ENCODE assay signal across 8 cellular contexts in genomic region chr22:23857606-23858483, GRCh38. TPM values are rescaled to one million over a fixed set of nuclear protein-coding genes. Genes with fewer than 3 reads are reported as not detected.
DNase-seq lines count a peak whose midpoint lies in the region; ATAC-seq and TF ChIP-seq lines count a peak whose summit lies in the region.

TSS of gene SLC2A11 (plus strand) at chr22:23857875. CDS start at chr22:23858000, 125 bp downstream.

- TF ChIP-seq CTCF in PC-3 (conservative IDR thresholded peaks at IDR 0.05; ENCODE audit: low read depth, low read length), result no peak

- peak; percentile 79 for DNase-seq in DMS53 treated with DMSO at 0.1 percent for 48 hours (lab: John Stamatoyannopoulos, UW; ENCODE audit: unreplicated experiment)
- DNase-seq in Jurkat, Clone E6-1 (ENCODE audit: low read depth, low spot score), result peak; percentile 96
- peak; percentile 94 for DNase-seq in PC-3
- DNase-seq in activated T-cell treated with anti-CD3 and anti-CD28 coated beads, Interleukin-2, amount 50 U/mL, for 4 hours, result peak; percentile 87
- DNase-seq in stimulated activated CD8-positive, alpha-beta memory T cell treated with anti-CD3 and anti-CD28 coated beads, Interleukin-4, amount 100 ng/mL, for 48 hours, result peak; percentile 95

- H3K27ac ChIP-seq in PC-3 (ENCODE audit: low read length) (no peak within 1 kb of the TSS), esophagus (ENCODE audit: low read depth in 2 of 2, low read length in 1 of 2) (peak within 1 kb of the TSS; percentile 82 to 87)

- TSS peak; percentile 78 for BruUV-seq in PC-3 (replicated peaks; lab: Mats Ljungman, UMichigan)

- ATAC-seq in GM21619 (IDR thresholded peaks at IDR 0.05; ENCODE audit: unreplicated experiment) (peak; percentile 79), PC-3 (peak; percentile 92)
- peak; percentile 96 to 97 for ATAC-seq in activated T-cell treated with anti-CD3 and anti-CD28 coated beads, Interleukin-2, amount 50 U/mL, for 4 hours

- no peaks in the 10 kb centered on the region for H3K27me3 Mint-ChIP-seq in activated T-cell treated with anti-CD3 and anti-CD28 coated beads, Interleukin-2, amount 50 U/mL, for 4 hours (ENCODE audit: low read depth)

- WGBS in esophagus, 2 donors, result 1% methylated on average over 58 to 60 of the region's 60 CpGs

- H3K36me3 Mint-ChIP-seq in activated T-cell treated with anti-CD3 and anti-CD28 coated beads, Interleukin-2, amount 50 U/mL, for 4 hours (ENCODE audit: insufficient read depth), result no peaks in the 10 kb centered on the region

- H3K9ac ChIP-seq in PC-3 (ENCODE audit: low read length) (peak within 1 kb of the TSS; percentile 86), mucosa of stomach (ENCODE audit: low read length) (peak within 1 kb of the TSS; percentile 73)

- H2AFZ ChIP-seq in PC-3 (ENCODE audit: low read length), result peak within 1 kb of the TSS; percentile 100

- CTCF ChIA-PET in PC-3 (lab: Charles Lee), result interaction anchor here (0.5 to 1.3 kb wide), 5 partner anchors 8 to 218 kb away, joined by 3 to 9 read pairs (median 4); partner anchors contain the start of genes MIF and MMP11

- H3K79me2 ChIP-seq in PC-3 (ENCODE audit: low read length), result no peaks in the 10 kb centered on the region

- H3K4me3 Mint-ChIP-seq in activated T-cell treated with anti-CD3 and anti-CD28 coated beads, Interleukin-2, amount 50 U/mL, for 4 hours, result peak within 1 kb of the TSS; percentile 87

- H3K36me3 ChIP-seq in PC-3 (ENCODE audit: low read depth, low read length) (no peaks in the 10 kb centered on the region), esophagus (ENCODE audit: control insufficient read depth in 2 of 2, insufficient read depth in 2 of 2, low read length in 1 of 2) (no peaks in the 10 kb centered on the region), mucosa of stomach (ENCODE audit: control insufficient read depth, insufficient read depth, low read length) (no peaks in the 10 kb centered on the region)

- H3K9me2 ChIP-seq in PC-3 (replicated peaks; ENCODE audit: low read length), result no peaks in the 10 kb centered on the region

- H3K4me3 ChIP-seq in Jurkat, Clone E6-1 (ENCODE audit: low read length), result peak within 1 kb of the TSS; percentile 95
- peak within 1 kb of the TSS; percentile 93 for H3K4me3 ChIP-seq in PC-3 (ENCODE audit: low read length)
- H3K4me3 ChIP-seq in esophagus (ENCODE audit: low read depth in 1 of 2, low read length in 2 of 2), result peak within 1 kb of the TSS; percentile 58 to 59
- H3K4me3 ChIP-seq in mucosa of stomach (ENCODE audit: low read length), result peak within 1 kb of the TSS; percentile 78

- H3K4me2 ChIP-seq in PC-3 (ENCODE audit: low read length), result peak within 1 kb of the TSS; percentile 100

- H3K27me3 ChIP-seq in PC-3 (ENCODE audit: low read length), result no peaks in the 10 kb centered on the region
- H3K27me3 ChIP-seq in esophagus (ENCODE audit: control insufficient read depth in 1 of 2, insufficient read depth in 2 of 2, low read length in 2 of 2), result no peaks in the 10 kb centered on the region
- no peaks in the 10 kb centered on the region for H3K27me3 ChIP-seq in mucosa of stomach (ENCODE audit: control insufficient read depth, insufficient read depth, low read length)

- H3K4me1 ChIP-seq in PC-3 (ENCODE audit: insufficient read depth, low read length), result peaks cover 5% of the 10 kb centered on the region; the same call in 1 of the 2 replicates
- H3K4me1 ChIP-seq in esophagus (ENCODE audit: control insufficient read depth in 2 of 2, insufficient read depth in 2 of 2, low read length in 1 of 2), result peaks cover 0 to 3% of the 10 kb centered on the region in 2 donors
- no peaks in the 10 kb centered on the region for H3K4me1 ChIP-seq in mucosa of stomach (ENCODE audit: control insufficient read depth, insufficient read depth, low read length)

- intact Hi-C loops in PC-3 (cut with micrococcal nuclease), result no loop called here

- POLR2A ChIA-PET in PC-3 (lab: Charles Lee; ENCODE audit: unreplicated experiment), result interaction anchor here (0.5 to 0.6 kb wide), 2 partner anchors 180 to 711 kb away, joined by 4 to 5 read pairs; no protein-coding TSS in a partner anchor

- peaks cover 18% of the 10 kb centered on the region for H3K4me1 Mint-ChIP-seq in activated T-cell treated with anti-CD3 and anti-CD28 coated beads, Interleukin-2, amount 50 U/mL, for 4 hours (ENCODE audit: low read depth)

- H3K9me3 ChIP-seq in PC-3 (ENCODE audit: low read length), result no peaks in the 10 kb centered on the region
- H3K9me3 ChIP-seq in esophagus (ENCODE audit: control insufficient read depth in 2 of 2, insufficient read depth in 1 of 2, low read depth in 1 of 2, low read length in 1 of 2), result no peaks in the 10 kb centered on the region
- no peaks in the 10 kb centered on the region for H3K9me3 ChIP-seq in mucosa of stomach (ENCODE audit: control insufficient read depth, low read length)

- no peaks in the 10 kb centered on the region for H3F3A ChIP-seq in PC-3 (ENCODE audit: low read length, unreplicated experiment)

- no peaks in the 10 kb centered on the region for H4K20me1 ChIP-seq in PC-3 (ENCODE audit: low read length)

- no peaks in the 10 kb centered on the region for H3K9me3 Mint-ChIP-seq in activated T-cell treated with anti-CD3 and anti-CD28 coated beads, Interleukin-2, amount 50 U/mL, for 4 hours

RNA-seq across cellular contexts. Expression of gene SLC2A11, which starts in this region (rescaled TPM):
- polyA plus RNA-seq in Jurkat, Clone E6-1 (2012; ENCODE audit: insufficient read depth, insufficient read length), result 16.4 TPM
- 8.0 and 9.4 TPM in 2 replicates for total RNA-seq in PC-3 (2014; rRNA removed)
- 1 to 10 TPM; 2.0 to 3.3 (median 2.4) TPM for total RNA-seq in activated T-cell treated with anti-CD3 and anti-CD28 coated beads, Interleukin-2, amount 50 U/mL, for 4 hours
- polyA plus RNA-seq in esophagus, result 1 to 10 TPM; 2.5 to 3.9 TPM
